In the genomic region with DNA sequence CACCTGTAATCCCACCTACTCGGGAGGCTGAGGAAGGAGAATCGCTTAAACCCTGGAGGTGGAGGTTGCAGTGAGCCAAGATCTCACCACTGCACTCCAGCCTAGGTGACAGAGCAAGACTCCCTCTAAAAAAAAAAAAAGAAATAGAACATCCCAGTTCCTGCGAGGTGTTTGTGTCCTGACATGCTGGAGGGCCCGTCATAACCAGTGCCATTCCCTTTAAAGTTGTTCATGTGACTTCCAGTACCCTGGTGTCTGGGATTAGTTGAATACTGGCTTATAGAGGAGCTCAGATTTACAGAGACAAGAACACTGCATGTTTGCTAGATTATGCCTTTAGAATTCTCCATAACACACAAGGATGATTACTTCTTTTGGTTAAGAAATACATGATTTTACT, we compare ENCODE assay signal across 21 cellular contexts.
"Had no signal": no experiment of that assay in that cellular context is flagged by ENCODE, and none has a peak within 500 bp of the region (broad histone marks: within the 10 kb centered on the region; RNA-seq: fewer than 3 reads in every experiment).

No MANE protein-coding gene starts in this region.

- ATAC-seq: activated CD8-positive, alpha-beta T cell treated with anti-CD3 and anti-CD28 coated beads, Interleukin-2, amount 10 ng/mL, durations not matched to agents 7 days and 5 days; activated naive CD8-positive, alpha-beta T cell treated with anti-CD3 and anti-CD28 coated beads, Interleukin-2, amount 50 U/mL, for 24 hours; PC-3 had no signal

- H3K9me3 ChIP-seq: MG63, Peyer's patch had no signal

- H3K27ac ChIP-seq: brain microvascular endothelial cell, Peyer's patch had no signal

- DNase-seq: activated CD4-positive, alpha-beta T cell treated with anti-CD3 and anti-CD28 coated beads, Interleukin-2, amount 10 ng/mL, durations not matched to agents 7 days and 5 days; activated CD4-positive, alpha-beta T cell treated with anti-CD3 and anti-CD28 coated beads, Interleukin-2, amount 50 U/mL, for 48 hours; activated CD8-positive, alpha-beta T cell treated with anti-CD3 and anti-CD28 coated beads, Interleukin-2, amount 10 ng/mL, durations not matched to agents 7 days and 5 days; activated naive CD4-positive, alpha-beta T cell treated with anti-CD3 and anti-CD28 coated beads, Interleukin-2, amount 10 ng/mL, durations not matched to agents 7 days and 5 days; activated naive CD8-positive, alpha-beta T cell treated with anti-CD3 and anti-CD28 coated beads, Interleukin-2, amount 50 U/mL, for 24 hours; activated T-cell treated with anti-CD3 and anti-CD28 coated beads, Interleukin-2, amount 50 U/mL, for 24 hours; amniotic stem cell; brain microvascular endothelial cell; Karpas-422; KBM-7; MG63; NCI-H1092; NCI-H1436 treated with DMSO at 0.1 percent for 48 hours; NCI-H1694 treated with DMSO at 0.1 percent for 48 hours; NCI-H2029; NCI-H345; NCI-H524 treated with DMSO at 0.1 percent for 48 hours; PC-3; Peyer's patch; Right ventricle myocardium superior; RPMI8226 had no signal

- H3K27me3 ChIP-seq: brain microvascular endothelial cell, MG63, Peyer's patch had no signal

- H3K36me3 ChIP-seq: MG63 had no signal

- H3K4me3 ChIP-seq: MG63, Peyer's patch had no signal
